ENCODE assay signal across 8 cellular contexts in the genomic region with DNA sequence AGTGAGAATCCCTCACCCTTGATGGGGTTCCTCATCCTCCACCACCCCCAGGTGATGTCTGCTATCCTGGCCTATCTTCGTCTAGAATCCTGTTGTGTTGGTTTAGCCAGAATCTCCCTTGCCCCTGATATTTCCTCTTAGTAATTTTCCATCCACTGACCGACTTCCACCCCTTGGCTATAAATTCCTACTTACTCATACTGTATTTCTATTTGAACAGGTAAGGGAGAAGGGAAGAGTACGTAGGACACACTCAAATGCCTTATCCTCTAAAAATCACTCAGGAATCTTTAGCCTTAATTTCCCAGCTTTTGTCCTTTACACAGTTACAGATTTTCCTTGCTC. TPM values are rescaled to one million over a fixed set of nuclear protein-coding genes. Genes with fewer than 3 reads are reported as not detected.
DNase-seq lines count a peak whose midpoint lies in the region; ATAC-seq and TF ChIP-seq lines count a peak whose summit lies in the region.

No MANE protein-coding gene starts in this region.

- H3K9ac ChIP-seq in Karpas-422 (ENCODE audit: low read length) (peak overlapping the region; percentile 62), colonic mucosa (ENCODE audit: low read depth in 2 of 2, low read length in 2 of 2) (peak overlapping the region in 1 of 2 donors; percentile 53)

- H3K27me3 ChIP-seq in Karpas-422 (ENCODE audit: low read length) (no peaks in the 10 kb centered on the region), colonic mucosa (no peaks in the 10 kb centered on the region)

- peak overlapping the region; percentile 92 for H3K4me3 Mint-ChIP-seq in natural killer cell

- H3K79me2 ChIP-seq in Karpas-422 (ENCODE audit: low read length): peaks cover 41% of the 10 kb centered on the region

- peaks cover 37 to 46% of the 10 kb centered on the region in 2 donors for H3K4me1 Mint-ChIP-seq in natural killer cell

- H3K36me3 ChIP-seq in Karpas-422 (ENCODE audit: insufficient read depth, low read length): peaks cover 19% of the 10 kb centered on the region; the same call in 1 of the 2 replicates
- H3K36me3 ChIP-seq in colonic mucosa: no peaks in the 10 kb centered on the region

- DNase-seq in AG10803 (ENCODE audit: low read depth): no peak
- DNase-seq in Karpas-422: peak; percentile 45
- no peak for DNase-seq in colonic mucosa
- no peak for DNase-seq in natural killer cell
- DNase-seq in NCI-H2171 (lab: John Stamatoyannopoulos, UW): no peak
- DNase-seq in activated effector memory CD4-positive, alpha-beta T cell treated with anti-CD3 and anti-CD28 coated beads, Interleukin-2, amount 50 U/mL, for 16 hours: no peak
- DNase-seq in omental fat pad (ENCODE audit: low spot score): no peak

- H3K4me2 ChIP-seq in Karpas-422 (ENCODE audit: low read depth, low read length, poor library complexity, severe bottlenecking): peak overlapping the region; percentile 69

- intact Hi-C loops in colonic mucosa (cut with DNase I) (no loop called here), natural killer cell (cut with micrococcal nuclease) (loop anchor here (5.0 to 10.0 kb wide), 2 partner anchors 446 to 866 kb away; a partner anchor contains a TSS)

- TF ChIP-seq CTCF in AG10803 (conservative IDR thresholded peaks at IDR 0.05; ENCODE audit: low read length): no peak
- no peak for TF ChIP-seq CTCF in colonic mucosa (IDR thresholded peaks at IDR 0.05)
- no peak for TF ChIP-seq CTCF in natural killer cell (IDR thresholded peaks at IDR 0.05)
- TF ChIP-seq CTCF in omental fat pad (IDR thresholded peaks at IDR 0.05): no peak

- peak overlapping the region; percentile 85 for H3K4me3 ChIP-seq in AG10803 (ENCODE audit: low read length)
- peak overlapping the region; percentile 75 for H3K4me3 ChIP-seq in Karpas-422 (ENCODE audit: low read length)
- peak overlapping the region; percentile 67 for H3K4me3 ChIP-seq in colonic mucosa

- H2AFZ ChIP-seq in Karpas-422 (ENCODE audit: low read length): no peak overlapping the region

- H3K4me1 ChIP-seq in Karpas-422 (ENCODE audit: low read length): peaks cover 22% of the 10 kb centered on the region
- no peaks in the 10 kb centered on the region for H3K4me1 ChIP-seq in colonic mucosa

- peaks cover 18 to 31% of the 10 kb centered on the region in 2 donors for H3K27me3 Mint-ChIP-seq in natural killer cell (ENCODE audit: low read depth in 2 of 2)

- H3K27ac Mint-ChIP-seq in natural killer cell: peak overlapping the region; percentile 97 to 98

- ATAC-seq in natural killer cell (no peak), HG03097 (IDR thresholded peaks at IDR 0.05; ENCODE audit: low FRiP score, unreplicated experiment) (no peak), omental fat pad (ENCODE audit: low FRiP score) (no peak)

- no peaks in the 10 kb centered on the region for H3K9me3 ChIP-seq in Karpas-422 (ENCODE audit: low read length)
- no peaks in the 10 kb centered on the region for H3K9me3 ChIP-seq in colonic mucosa

- no peaks in the 10 kb centered on the region for H3K9me2 ChIP-seq in Karpas-422 (replicated peaks; ENCODE audit: insufficient read depth, low read length)

- H3K27ac ChIP-seq in Karpas-422 (ENCODE audit: low read length) (peak overlapping the region; percentile 57), colonic mucosa (peak overlapping the region; percentile 90)

- peaks cover 16% of the 10 kb centered on the region; the same call in 1 of the 2 replicates for H4K20me1 ChIP-seq in Karpas-422 (ENCODE audit: insufficient read depth, low read depth, low read length)

- peaks cover 5% of the 10 kb centered on the region for H3K36me3 Mint-ChIP-seq in natural killer cell

- no peaks in the 10 kb centered on the region for H3K9me3 Mint-ChIP-seq in natural killer cell

RNA-seq across cellular contexts. Expression of a gene that starts 0.7 kb away (rescaled TPM):
- total RNA-seq in Karpas-422 (2014; rRNA removed; shearing (Covaris generic); ENCODE audit: low replicate concordance): 29.4 and 65.3 TPM in 2 replicates
- total RNA-seq in colonic mucosa: 100 to 1,000 TPM; 116 to 123 TPM
- 10 to 100 TPM; 47.6 to 52.8 (median 50.0) TPM for total RNA-seq in natural killer cell
- total RNA-seq in omental fat pad: 100 to 1,000 TPM in 1 of 4 donors, 10 to 100 TPM in 3; 59.3 to 108 (median 91.3) TPM
